9 cellular contexts compared by ENCODE assay signal in genomic region chr1:202315576-202316168, GRCh38. TPM values are rescaled to one million over a fixed set of nuclear protein-coding genes. Genes with fewer than 3 reads are reported as not detected.
DNase-seq lines count a peak whose midpoint lies in the region; ATAC-seq, FAIRE-seq and TF ChIP-seq lines count a peak whose summit lies in the region.
"Had no signal": no experiment of that assay in that cellular context is flagged by ENCODE, and none has a peak within 500 bp of the region (broad histone marks: within the 10 kb centered on the region; RNA-seq: fewer than 3 reads in every experiment).

No MANE protein-coding gene starts in this region.

- peak overlapping the region in 3 of 10 donors; percentile 11 to 60 (median 11) for H3K27ac Mint-ChIP-seq in naive thymus-derived CD8-positive, alpha-beta T cell
- H3K27ac Mint-ChIP-seq in stimulated activated memory B cell treated with anti-CD40 and anti-IgM and Interleukin-4, amounts not matched to agents 10 μg/mL and 1 μg/mL and 100 μg/mL, for 72 hours, result no peak overlapping the region

- no peak overlapping the region for H3K4me3 Mint-ChIP-seq in naive thymus-derived CD8-positive, alpha-beta T cell
- H3K4me3 Mint-ChIP-seq in stimulated activated memory B cell treated with anti-CD40 and anti-IgM and Interleukin-4, amounts not matched to agents 10 μg/mL and 1 μg/mL and 100 μg/mL, for 72 hours, result no peak overlapping the region

- H3K9me3 ChIP-seq in esophagus muscularis mucosa, result no peaks in the 10 kb centered on the region

- H3K27ac ChIP-seq in esophagus muscularis mucosa (replicated peaks in 1 of 4), result no peak overlapping the region

- H3K36me3 ChIP-seq in esophagus muscularis mucosa, result no peaks in the 10 kb centered on the region

- H3K4me1 ChIP-seq in esophagus muscularis mucosa, result peaks cover 0 to 6% (median 3%) of the 10 kb centered on the region in 4 donors

- no peak for TF ChIP-seq EP300 in esophagus muscularis mucosa (IDR thresholded peaks at IDR 0.05)

- H3K27me3 Mint-ChIP-seq in naive thymus-derived CD8-positive, alpha-beta T cell, result peaks cover 0 to 14% (median 2%) of the 10 kb centered on the region in 5 donors
- peaks cover 57% of the 10 kb centered on the region for H3K27me3 Mint-ChIP-seq in stimulated activated memory B cell treated with anti-CD40 and anti-IgM and Interleukin-4, amounts not matched to agents 10 μg/mL and 1 μg/mL and 100 μg/mL, for 72 hours

- DNase-seq in KBM-7 (peak; percentile 78), OCI-M1 (lab: John Stamatoyannopoulos, UW) (peak; percentile 80), activated T-cell treated with anti-CD3 and anti-CD28 coated beads for 24 hours (ENCODE audit: low read depth) (peak; percentile 65), esophagus muscularis mucosa (ENCODE audit: extremely low spot score) (no peak)
- peak; percentile 52 to 84 (median 72) for DNase-seq in naive thymus-derived CD8-positive, alpha-beta T cell

- H3K4me3 ChIP-seq in esophagus muscularis mucosa, result no peak overlapping the region

- peaks cover 0 to 24% (median 0%) of the 10 kb centered on the region in 4 donors for H3K27me3 ChIP-seq in esophagus muscularis mucosa

- peak; percentile 74 to 88 (median 81) for TF ChIP-seq CTCF in esophagus muscularis mucosa (IDR thresholded peaks at IDR 0.05)

- 14% methylated on average over 9 of the region's 9 CpGs for WGBS in esophagus muscularis mucosa

- peak; percentile 88 to 94 for ATAC-seq in naive thymus-derived CD8-positive, alpha-beta T cell
- peak; percentile 76 for ATAC-seq in stimulated activated memory B cell treated with anti-CD40 and anti-IgM and Interleukin-4, amounts not matched to agents 10 μg/mL and 1 μg/mL and 100 μg/mL, for 72 hours
- ATAC-seq in GM21515 (IDR thresholded peaks at IDR 0.05; ENCODE audit: unreplicated experiment), result no peak

- peak; percentile 79 for FAIRE-seq in G401.6 (lab: Jason Lieb, UNC)
- FAIRE-seq: endometrium had no signal

- H3K36me3 Mint-ChIP-seq in naive thymus-derived CD8-positive, alpha-beta T cell, result no peaks in the 10 kb centered on the region
- no peaks in the 10 kb centered on the region for H3K36me3 Mint-ChIP-seq in stimulated activated memory B cell treated with anti-CD40 and anti-IgM and Interleukin-4, amounts not matched to agents 10 μg/mL and 1 μg/mL and 100 μg/mL, for 72 hours

- no peaks in the 10 kb centered on the region for H3K9me3 Mint-ChIP-seq in naive thymus-derived CD8-positive, alpha-beta T cell
- no peaks in the 10 kb centered on the region for H3K9me3 Mint-ChIP-seq in stimulated activated memory B cell treated with anti-CD40 and anti-IgM and Interleukin-4, amounts not matched to agents 10 μg/mL and 1 μg/mL and 100 μg/mL, for 72 hours

- in situ Hi-C loops in KBM-7 (cut with MboI; ENCODE audit: low pct_unique_long_range_greater_than_20kb, low sequenced_read_pairs), result no loop called here

- TF ChIP-seq POLR2A in esophagus muscularis mucosa (IDR thresholded peaks at IDR 0.05; ENCODE audit: low read depth), result no peak

- peaks cover 0 to 5% (median 3%) of the 10 kb centered on the region in 4 donors for H3K4me1 Mint-ChIP-seq in naive thymus-derived CD8-positive, alpha-beta T cell
- H3K4me1 Mint-ChIP-seq in stimulated activated memory B cell treated with anti-CD40 and anti-IgM and Interleukin-4, amounts not matched to agents 10 μg/mL and 1 μg/mL and 100 μg/mL, for 72 hours, result peaks cover 8% of the 10 kb centered on the region

- POLR2A ChIA-PET in naive thymus-derived CD8-positive, alpha-beta T cell (lab: Charles Lee), result no interaction called here

- intact Hi-C loops in esophagus muscularis mucosa (cut with DNase I), result loop anchor here (5.0 kb wide), 1 partner anchor 128 kb away; no protein-coding TSS in a partner anchor

RNA-seq across cellular contexts. Expression of gene UBE2T, which starts 26.1 kb away (rescaled TPM):
- total RNA-seq in esophagus muscularis mucosa, result 1 to 10 TPM; 1.5 to 2.0 (median 1.8) TPM
- 1 to 10 TPM; 4.0 to 5.1 TPM for total RNA-seq in naive thymus-derived CD8-positive, alpha-beta T cell
- polyA plus RNA-seq in naive thymus-derived CD8-positive, alpha-beta T cell, result 10 to 100 TPM in 1 of 3 donors, 1 to 10 TPM in 2; 5.5 to 13.1 (median 7.4) TPM

RNA-seq across cellular contexts. Expression of gene PPP1R12B, which starts 32.8 kb away (rescaled TPM):
- total RNA-seq in esophagus muscularis mucosa, result 1,000 to 10,000 TPM in 2 of 4 donors, 100 to 1,000 TPM in 2; 692 to 1,262 (median 949) TPM
- total RNA-seq in naive thymus-derived CD8-positive, alpha-beta T cell, result 10 to 100 TPM; 26.3 to 29.8 TPM
- 1 to 10 TPM; 4.6 to 7.7 (median 5.8) TPM for polyA plus RNA-seq in naive thymus-derived CD8-positive, alpha-beta T cell

Comparison
In these comparisons a context has a peak if more than half of its experiments do, and no peak if none do; other contexts are left out.
1. RNA of gene PPP1R12B, which starts 32.8 kb away (total RNA-seq): 692 to 1,262 TPM in esophagus muscularis mucosa; 26.3 to 29.8 TPM in naive thymus-derived CD8-positive, alpha-beta T cell; every median in the first group is over 10 times any median in the second.